In genomic region chr9:389758-390157, GRCh38 we compare ENCODE assay signal across 25 cellular contexts.
"Had no signal": no experiment of that assay in that cellular context is flagged by ENCODE, and none has a peak within 500 bp of the region (broad histone marks: within the 10 kb centered on the region; RNA-seq: fewer than 3 reads in every experiment).

No MANE protein-coding gene starts in this region.

- H3K9me3 ChIP-seq: ascending aorta, left ventricle myocardium inferior, sigmoid colon, tibial artery had no signal

- H3K27me3 ChIP-seq: ascending aorta, brain microvascular endothelial cell, foreskin keratinocyte, sigmoid colon, tibial artery had no signal

- H3K9me3 Mint-ChIP-seq: activated naive CD4-positive, alpha-beta T cell treated with anti-CD3 and anti-CD28 coated beads, Interleukin-2, amount 50 U/mL, for 72 hours; activated T-helper 1 cell treated with anti-CD3 and anti-CD28 coated beads, Interleukin-12 subunit alpha, Interleukin-12 subunit beta, Interleukin-2, Interleukin-4 antibody, amounts not matched to agents 30 ng/mL and 10 ng/mL and 1 ng/mL, durations not matched to agents 14 hours and 24 hours and 36 hours; dendritic cell treated with granulocyte-macrophage colony-stimulating factor and Interleukin-4, amounts not matched to agents 40 ng/mL and 50 ng/mL, for 4 days; natural killer cell; stimulated activated naive CD8-positive, alpha-beta T cell treated with anti-CD3 and anti-CD28 coated beads, Interleukin-15, Interleukin-2, amounts not matched to agents 100 ng/mL and 50 ng/mL, for 24 hours had no signal

- H3K4me1 Mint-ChIP-seq: natural killer cell had no signal

- H3K27ac ChIP-seq: ascending aorta, brain microvascular endothelial cell, foreskin keratinocyte, left ventricle myocardium inferior, sigmoid colon, tibial artery had no signal

- H3K4me1 ChIP-seq: ascending aorta, foreskin keratinocyte, left ventricle myocardium inferior had no signal

- H3K4me3 Mint-ChIP-seq: activated T-helper 1 cell treated with anti-CD3 and anti-CD28 coated beads, Interleukin-12 subunit alpha, Interleukin-12 subunit beta, Interleukin-2, Interleukin-4 antibody, amounts not matched to agents 30 ng/mL and 10 ng/mL and 1 ng/mL, durations not matched to agents 14 hours and 24 hours and 36 hours; dendritic cell treated with granulocyte-macrophage colony-stimulating factor and Interleukin-4, amounts not matched to agents 40 ng/mL and 50 ng/mL, for 4 days; natural killer cell; stimulated activated naive CD8-positive, alpha-beta T cell treated with anti-CD3 and anti-CD28 coated beads, Interleukin-15, Interleukin-2, amounts not matched to agents 100 ng/mL and 50 ng/mL, for 24 hours had no signal

- DNase-seq: activated CD4-positive, alpha-beta T cell treated with anti-CD3 and anti-CD28 coated beads for 4 hours; activated CD4-positive, alpha-beta T cell treated with anti-CD3 and anti-CD28 coated beads, Interleukin-2, amount 50 U/mL, for 48 hours; activated CD4-positive, CD25-positive, alpha-beta regulatory T cell; activated gamma-delta T cell treated with Interleukin-2 at 50 U/mL for 16 hours; brain microvascular endothelial cell; caudate nucleus; effector CD4-positive, alpha-beta T cell; erythroblast; foreskin keratinocyte; left ventricle myocardium inferior; mammary epithelial cell; midbrain; natural killer cell; retina; sigmoid colon; stimulated activated CD4-positive, alpha-beta T cell treated with anti-CD3 and anti-CD28 coated beads, Interleukin-4, amount 100 ng/mL, for 1 hour; substantia nigra; T1000; tibial artery had no signal

- ATAC-seq: activated naive CD4-positive, alpha-beta T cell treated with anti-CD3 and anti-CD28 coated beads, Interleukin-2, amount 50 U/mL, for 72 hours; foreskin keratinocyte; natural killer cell had no signal

- H3K4me3 ChIP-seq: ascending aorta, left ventricle myocardium inferior, sigmoid colon, tibial artery had no signal

- H3K27ac Mint-ChIP-seq: activated T-helper 1 cell treated with anti-CD3 and anti-CD28 coated beads, Interleukin-12 subunit alpha, Interleukin-12 subunit beta, Interleukin-2, Interleukin-4 antibody, amounts not matched to agents 30 ng/mL and 10 ng/mL and 1 ng/mL, durations not matched to agents 14 hours and 24 hours and 36 hours; dendritic cell treated with granulocyte-macrophage colony-stimulating factor and Interleukin-4, amounts not matched to agents 40 ng/mL and 50 ng/mL, for 4 days; progenitor cell of endocrine pancreas; stimulated activated naive CD8-positive, alpha-beta T cell treated with anti-CD3 and anti-CD28 coated beads, Interleukin-15, Interleukin-2, amounts not matched to agents 100 ng/mL and 50 ng/mL, for 24 hours had no signal

- H3K27me3 Mint-ChIP-seq: dendritic cell treated with granulocyte-macrophage colony-stimulating factor and Interleukin-4, amounts not matched to agents 40 ng/mL and 50 ng/mL, for 4 days; progenitor cell of endocrine pancreas; stimulated activated naive CD8-positive, alpha-beta T cell treated with anti-CD3 and anti-CD28 coated beads, Interleukin-15, Interleukin-2, amounts not matched to agents 100 ng/mL and 50 ng/mL, for 24 hours had no signal

- H3K36me3 ChIP-seq: ascending aorta, brain microvascular endothelial cell, left ventricle myocardium inferior, sigmoid colon, tibial artery had no signal
